Comparison of ENCODE assay signal across 27 cellular contexts in the genomic region with DNA sequence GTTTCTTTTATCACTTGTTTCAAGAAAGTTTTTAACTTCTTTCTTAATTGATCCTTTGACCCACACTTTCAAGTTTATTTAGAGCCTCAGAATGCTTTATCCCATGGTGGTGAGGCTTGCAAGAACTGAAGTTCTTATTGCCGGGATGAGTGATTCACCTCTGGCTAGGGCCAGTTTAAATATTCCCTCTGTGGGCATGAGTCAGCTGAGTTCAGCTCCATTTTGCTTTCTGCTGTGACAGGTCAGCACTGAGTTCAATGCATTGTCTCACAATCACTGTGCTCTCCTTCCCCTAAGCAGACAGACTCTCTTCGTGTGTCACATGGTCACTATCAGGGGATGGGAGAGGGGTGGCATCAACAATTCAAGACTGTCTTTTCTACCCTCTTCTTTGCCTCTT.
DNase-seq lines count a peak whose midpoint lies in the region; ATAC-seq and TF ChIP-seq lines count a peak whose summit lies in the region.
"Had no signal": no experiment of that assay in that cellular context is flagged by ENCODE, and none has a peak within 500 bp of the region (broad histone marks: within the 10 kb centered on the region; RNA-seq: fewer than 3 reads in every experiment).

No MANE protein-coding gene starts in this region.

- H3K36me3 ChIP-seq in smooth muscle cell (ENCODE audit: low read depth), result no peaks in the 10 kb centered on the region
- H3K36me3 ChIP-seq: adrenal gland, cardiac muscle cell, SJCRH30, upper lobe of right lung had no signal

- no peak overlapping the region for H3K4me2 ChIP-seq in smooth muscle cell

- 33% methylated on average over 2 of the region's 2 CpGs for WGBS in smooth muscle cell (ENCODE audit: low lambda C conversion rate)

- H3K9me3 ChIP-seq in smooth muscle cell (replicated peaks; ENCODE audit: low read depth), result no peaks in the 10 kb centered on the region
- H3K9me3 ChIP-seq: adrenal gland, SJCRH30, upper lobe of right lung had no signal

- peak overlapping the region; percentile 3 for H2AFZ ChIP-seq in smooth muscle cell (ENCODE audit: low read depth)

- no peak overlapping the region for H3K27ac ChIP-seq in smooth muscle cell (ENCODE audit: low read depth)
- H3K27ac ChIP-seq: 22Rv1, adrenal gland, cardiac muscle cell, SJCRH30, skin epidermis, upper lobe of right lung had no signal

- DNase-seq in DMS53 (lab: John Stamatoyannopoulos, UW) (peak; percentile 8), DMS53 treated with DMSO at 0.1 percent for 48 hours (lab: John Stamatoyannopoulos, UW; ENCODE audit: unreplicated experiment) (no peak), astrocyte of the cerebellum (ENCODE audit: low read depth) (peak; percentile 16), iPS-NIHi7 (ENCODE audit: extremely low spot score) (peak; percentile 11), smooth muscle cell (lab: John Stamatoyannopoulos, UW; ENCODE audit: unreplicated experiment) (no peak), NCI-H2107 treated with DMSO at 0.1 percent for 48 hours (lab: John Stamatoyannopoulos, UW; ENCODE audit: unreplicated experiment) (no peak)
- no peak for DNase-seq in activated naive CD4-positive, alpha-beta T cell (lab: John Stamatoyannopoulos, UW)
- DNase-seq: activated CD4-positive, CD25-positive, alpha-beta regulatory T cell treated with anti-CD3 and anti-CD28 coated beads, Interleukin-2, amount 50 U/mL, for 72 hours; activated T-cell treated with anti-CD3 and anti-CD28 coated beads, Interleukin-2, amount 50 U/mL, for 1 hour; adrenal gland; cortex of kidney; DMS79 treated with DMSO at 0.1 percent for 48 hours; H7; left cardiac atrium; naive B cell; NCI-H1105; NCI-H2081; NCI-H446 treated with DMSO at 0.1 percent for 48 hours; SJCRH30; stimulated activated CD4-positive, alpha-beta T cell treated with anti-CD3 and anti-CD28 coated beads, Interleukin-2, amount 100 ng/mL, for 24 hours; substantia nigra; upper lobe of right lung had no signal

- TF ChIP-seq CTCF in astrocyte of the cerebellum (IDR thresholded peaks at IDR 0.05; ENCODE audit: low read depth, low read length, missing control alignments), result no peak
- no peak for TF ChIP-seq CTCF in smooth muscle cell (IDR thresholded peaks at IDR 0.05; ENCODE audit: borderline replicate concordance, insufficient read depth, poor library complexity, severe bottlenecking)

- H4K20me1 ChIP-seq in smooth muscle cell (ENCODE audit: low read depth), result no peaks in the 10 kb centered on the region

- H3K27me3 ChIP-seq in smooth muscle cell (ENCODE audit: low read depth), result no peaks in the 10 kb centered on the region
- H3K27me3 ChIP-seq: adrenal gland, cardiac muscle cell, SJCRH30, upper lobe of right lung had no signal

- in situ Hi-C loops in astrocyte of the cerebellum (cut with HindIII; ENCODE audit: low sequenced_read_pairs), result no loop called here

- H3K4me3 ChIP-seq in astrocyte of the cerebellum (ENCODE audit: low read depth, low read length), result no peak overlapping the region
- no peak overlapping the region for H3K4me3 ChIP-seq in smooth muscle cell
- H3K4me3 ChIP-seq: adrenal gland, cardiac muscle cell, SJCRH30, skin epidermis, upper lobe of right lung had no signal

- H3F3A ChIP-seq in smooth muscle cell (ENCODE audit: low read depth), result no peaks in the 10 kb centered on the region

- no peaks in the 10 kb centered on the region for H3K4me1 ChIP-seq in smooth muscle cell (ENCODE audit: low read depth)
- H3K4me1 ChIP-seq: adrenal gland, SJCRH30, upper lobe of right lung had no signal

- H3K79me2 ChIP-seq in smooth muscle cell (ENCODE audit: low read depth), result no peaks in the 10 kb centered on the region

- H3K9ac ChIP-seq in smooth muscle cell (ENCODE audit: low read depth), result no peak overlapping the region

- ATAC-seq in GM21526 (IDR thresholded peaks at IDR 0.05; ENCODE audit: low FRiP score, unreplicated experiment), result no peak
- ATAC-seq: left cardiac atrium, Panc1, upper lobe of right lung had no signal

Comparison
In these comparisons a context has a peak if more than half of its experiments do, and no peak if none do; other contexts are left out.
1. DNase-seq: peak in DMS53 (single experiment), astrocyte of the cerebellum (single experiment) and iPS-NIHi7 (single experiment); none in DMS53 treated with DMSO at 0.1 percent for 48 hours (single experiment), smooth muscle cell (single experiment), activated naive CD4-positive, alpha-beta T cell (0 of 4) and NCI-H2107 treated with DMSO at 0.1 percent for 48 hours (single experiment).